13 cellular contexts compared by ENCODE assay signal in the genomic region with DNA sequence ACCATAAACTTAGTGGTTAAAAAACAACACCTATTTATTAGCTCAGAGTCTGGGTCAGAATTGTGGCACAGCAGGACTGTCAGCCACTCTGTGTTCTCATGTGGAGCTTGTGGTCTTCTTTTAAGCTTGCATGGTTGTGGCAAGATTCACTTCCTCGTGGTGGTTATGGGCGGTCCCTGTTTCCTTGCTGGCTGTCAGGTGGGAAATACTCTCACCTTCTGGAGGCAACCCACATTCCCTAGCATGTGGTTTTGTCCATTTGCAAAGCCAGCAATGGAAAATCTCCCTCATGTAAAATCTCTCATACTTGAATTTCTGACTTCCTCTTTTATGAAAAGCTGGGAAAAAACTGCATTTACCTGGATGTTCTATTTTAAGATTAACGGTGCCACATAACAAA.
A peak's percentile ranks its signal among the peaks of the same experiment; 100 is the strongest.
DNase-seq lines count a peak whose midpoint lies in the region; ATAC-seq and TF ChIP-seq lines count a peak whose summit lies in the region.
"Had no signal": no experiment of that assay in that cellular context is flagged by ENCODE, and none has a peak within 500 bp of the region (broad histone marks: within the 10 kb centered on the region; RNA-seq: fewer than 3 reads in every experiment).

No MANE protein-coding gene starts in this region.

- H3K27ac Mint-ChIP-seq in nephron progenitor cell = peak overlapping the region; percentile 46
- H3K27ac Mint-ChIP-seq in activated CD8-positive, alpha-beta memory T cell treated with anti-CD3 and anti-CD28 coated beads, Interleukin-2, amount 10 ng/mL, durations not matched to agents 7 days and 5 days = no peak overlapping the region

- no peaks in the 10 kb centered on the region for H3K27me3 ChIP-seq in aorta (ENCODE audit: control insufficient read depth in 1 of 2, insufficient read depth in 2 of 2, low read length in 1 of 2)
- H3K27me3 ChIP-seq: hepatocyte had no signal

- CTCF ChIA-PET in activated CD8-positive, alpha-beta memory T cell treated with anti-CD3 and anti-CD28 coated beads, Interleukin-2, amount 10 ng/mL, durations not matched to agents 7 days and 5 days (lab: Charles Lee) = no interaction called here

- no peaks in the 10 kb centered on the region for H3K36me3 Mint-ChIP-seq in nephron progenitor cell (ENCODE audit: low read depth)
- H3K36me3 Mint-ChIP-seq in activated CD8-positive, alpha-beta memory T cell treated with anti-CD3 and anti-CD28 coated beads, Interleukin-2, amount 10 ng/mL, durations not matched to agents 7 days and 5 days = no peaks in the 10 kb centered on the region

- TF ChIP-seq CTCF in nephron progenitor cell (IDR thresholded peaks at IDR 0.05) = no peak

- H3K4me3 Mint-ChIP-seq in nephron progenitor cell = no peak overlapping the region
- H3K4me3 Mint-ChIP-seq in activated CD8-positive, alpha-beta memory T cell treated with anti-CD3 and anti-CD28 coated beads, Interleukin-2, amount 10 ng/mL, durations not matched to agents 7 days and 5 days = no peak overlapping the region
- H3K4me3 Mint-ChIP-seq: neural crest cell had no signal

- no peak overlapping the region for H3K4me3 ChIP-seq in aorta (ENCODE audit: low read length in 2 of 2)
- H3K4me3 ChIP-seq: hepatocyte had no signal

- no peaks in the 10 kb centered on the region for H3K9me3 ChIP-seq in aorta (ENCODE audit: control insufficient read depth, low read length)

- no peaks in the 10 kb centered on the region for H3K4me1 ChIP-seq in aorta (ENCODE audit: control insufficient read depth in 1 of 2, insufficient read depth in 2 of 2, low read length in 2 of 2)

- ATAC-seq in GM19043 (IDR thresholded peaks at IDR 0.05; ENCODE audit: low read depth, unreplicated experiment) = peak; percentile 96
- peak; percentile 90 for ATAC-seq in HG02763 (IDR thresholded peaks at IDR 0.05; ENCODE audit: unreplicated experiment)
- ATAC-seq in HG03571 (IDR thresholded peaks at IDR 0.05; ENCODE audit: unreplicated experiment) = peak; percentile 98
- ATAC-seq in activated CD8-positive, alpha-beta memory T cell treated with anti-CD3 and anti-CD28 coated beads, Interleukin-2, amount 10 ng/mL, durations not matched to agents 7 days and 5 days = no peak
- ATAC-seq in aorta (ENCODE audit: low FRiP score) = no peak

- intact Hi-C loops in aorta (cut with DNase I) = no loop called here

- DNase-seq in nephron progenitor cell (no peak), NCI-H1436 (lab: John Stamatoyannopoulos, UW) (no peak), aorta (no peak)
- DNase-seq in activated CD8-positive, alpha-beta memory T cell treated with anti-CD3 and anti-CD28 coated beads, Interleukin-2, amount 10 ng/mL, durations not matched to agents 7 days and 5 days = no peak
- DNase-seq: activated T-cell treated with anti-CD3 and anti-CD28 coated beads for 4 hours, NCI-H2171 treated with DMSO at 0.1 percent for 48 hours, T-helper 1 cell had no signal

- H3K9me3 Mint-ChIP-seq in nephron progenitor cell = no peaks in the 10 kb centered on the region
- H3K9me3 Mint-ChIP-seq in activated CD8-positive, alpha-beta memory T cell treated with anti-CD3 and anti-CD28 coated beads, Interleukin-2, amount 10 ng/mL, durations not matched to agents 7 days and 5 days (ENCODE audit: low read depth) = peaks cover 5% of the 10 kb centered on the region
- H3K9me3 Mint-ChIP-seq: neural crest cell had no signal

- no peak overlapping the region for H3K27ac ChIP-seq in aorta (ENCODE audit: low read depth in 1 of 2, low read length in 2 of 2)
- H3K27ac ChIP-seq: hepatocyte, HL-60 had no signal

- peaks cover 3% of the 10 kb centered on the region for H3K4me1 Mint-ChIP-seq in nephron progenitor cell
- H3K4me1 Mint-ChIP-seq in activated CD8-positive, alpha-beta memory T cell treated with anti-CD3 and anti-CD28 coated beads, Interleukin-2, amount 10 ng/mL, durations not matched to agents 7 days and 5 days = peaks cover 5% of the 10 kb centered on the region
- H3K4me1 Mint-ChIP-seq: neural crest cell had no signal

- 66 to 67% methylated on average over 3 of the region's 3 CpGs for WGBS in aorta, 2 donors

- peaks cover 4% of the 10 kb centered on the region for H3K27me3 Mint-ChIP-seq in nephron progenitor cell (ENCODE audit: low read depth, poor library complexity)
- no peaks in the 10 kb centered on the region for H3K27me3 Mint-ChIP-seq in activated CD8-positive, alpha-beta memory T cell treated with anti-CD3 and anti-CD28 coated beads, Interleukin-2, amount 10 ng/mL, durations not matched to agents 7 days and 5 days

- no peaks in the 10 kb centered on the region for H3K36me3 ChIP-seq in aorta (ENCODE audit: control insufficient read depth in 1 of 2, insufficient read depth in 2 of 2, low read length in 1 of 2)

Comparison
In these comparisons a context has a peak if more than half of its experiments do, and no peak if none do; other contexts are left out.
1. ATAC-seq: peak in GM19043 (single experiment), HG02763 (single experiment) and HG03571 (single experiment); none in activated CD8-positive, alpha-beta memory T cell treated with anti-CD3 and anti-CD28 coated beads, Interleukin-2, amount 10 ng/mL, durations not matched to agents 7 days and 5 days (single experiment) and aorta (single experiment).